In genomic region chr5:124519396-124519795, GRCh38 we compare ENCODE assay signal across 8 cellular contexts.
DNase-seq lines count a peak whose midpoint lies in the region; ATAC-seq and TF ChIP-seq lines count a peak whose summit lies in the region.

No MANE protein-coding gene starts in this region.

- no peak for TF ChIP-seq EP300 in suprapubic skin (IDR thresholded peaks at IDR 0.05)

- H3K27me3 ChIP-seq in suprapubic skin, result no peaks in the 10 kb centered on the region

- no peaks in the 10 kb centered on the region for H3K36me3 ChIP-seq in suprapubic skin

- 45% methylated on average over 2 of the region's 2 CpGs for WGBS in suprapubic skin

- DNase-seq in AG10803 (ENCODE audit: low read depth) (peak; percentile 80), Kasumi-1 (lab: John Stamatoyannopoulos, UW) (peak; percentile 63 to 72), fibroblast of pulmonary artery (ENCODE audit: low read depth) (peak; percentile 75), NCI-H82 treated with DMSO at 0.1 percent for 48 hours (lab: John Stamatoyannopoulos, UW; ENCODE audit: unreplicated experiment) (no peak), mesothelial cell of epicardium (ENCODE audit: low spot score in 2 of 2, unreplicated experiment in 2 of 2) (no peak), suprapubic skin (ENCODE audit: low spot score in 2 of 2) (no peak), activated gamma-delta T cell (lab: John Stamatoyannopoulos, UW) (no peak)

- no peaks in the 10 kb centered on the region for H3K27me3 Mint-ChIP-seq in mesothelial cell of epicardium (ENCODE audit: low read depth)

- no peak overlapping the region for H3K27ac Mint-ChIP-seq in mesothelial cell of epicardium

- peak; percentile 75 for ATAC-seq in GM21515 (IDR thresholded peaks at IDR 0.05; ENCODE audit: unreplicated experiment)

- no peaks in the 10 kb centered on the region for H3K36me3 Mint-ChIP-seq in mesothelial cell of epicardium

- TF ChIP-seq CTCF in AG10803 (conservative IDR thresholded peaks at IDR 0.05; ENCODE audit: low read length) (no peak), fibroblast of pulmonary artery (IDR thresholded peaks at IDR 0.05; ENCODE audit: low read length, missing control alignments) (no peak), mesothelial cell of epicardium (IDR thresholded peaks at IDR 0.05; ENCODE audit: unreplicated experiment) (no peak), suprapubic skin (IDR thresholded peaks at IDR 0.05) (no peak)

- H3K9me3 ChIP-seq in suprapubic skin, result no peaks in the 10 kb centered on the region

- peaks cover 9% of the 10 kb centered on the region for H3K4me1 Mint-ChIP-seq in mesothelial cell of epicardium

- TF ChIP-seq POLR2A in suprapubic skin (IDR thresholded peaks at IDR 0.05), result no peak

- H3K4me1 ChIP-seq in suprapubic skin, result peaks cover 5% of the 10 kb centered on the region

- no peak overlapping the region for H3K27ac ChIP-seq in suprapubic skin

- no peak overlapping the region for H3K4me3 Mint-ChIP-seq in mesothelial cell of epicardium

- H3K4me3 ChIP-seq in AG10803 (ENCODE audit: low read length) (no peak overlapping the region), fibroblast of pulmonary artery (replicated peaks; ENCODE audit: low read depth, low read length) (no peak overlapping the region), suprapubic skin (no peak overlapping the region)

- H3K9me3 Mint-ChIP-seq in mesothelial cell of epicardium, result no peaks in the 10 kb centered on the region

Comparison
In these comparisons a context has a peak if more than half of its experiments do, and no peak if none do; other contexts are left out.
1. DNase-seq: peak in AG10803 (single experiment), Kasumi-1 (2 of 2) and fibroblast of pulmonary artery (single experiment); none in NCI-H82 treated with DMSO at 0.1 percent for 48 hours (single experiment), mesothelial cell of epicardium (0 of 2), suprapubic skin (0 of 2) and activated gamma-delta T cell (single experiment).